Comparison of ENCODE assay signal across 8 cellular contexts in genomic region chr22:46355369-46355995, GRCh38. TPM values are rescaled to one million over a fixed set of nuclear protein-coding genes. Genes with fewer than 3 reads are reported as not detected.
DNase-seq lines count a peak whose midpoint lies in the region; ATAC-seq and TF ChIP-seq lines count a peak whose summit lies in the region.

No MANE protein-coding gene starts in this region.

- peaks cover 34% of the 10 kb centered on the region for H3K36me3 Mint-ChIP-seq in WTC11

- H3K27me3 ChIP-seq in layer of hippocampus (ENCODE audit: control insufficient read depth, insufficient read depth, low read length) = no peaks in the 10 kb centered on the region

- H3K27ac Mint-ChIP-seq in WTC11 = no peak overlapping the region

- POLR2A ChIA-PET in WTC11 (lab: Charles Lee) = interaction anchor here (1.4 kb wide), 1 partner anchor 12 kb away, joined by 4 read pairs; no protein-coding TSS in a partner anchor

- peaks cover 5% of the 10 kb centered on the region; the same call in 1 of the 2 replicates for H3K9me3 Mint-ChIP-seq in WTC11

- H3K27ac ChIP-seq in caudate nucleus (ENCODE audit: low read depth, low read length) (no peak overlapping the region), layer of hippocampus (ENCODE audit: low read depth, low read length) (peak overlapping the region; percentile 10)

- peak; percentile 82 for ATAC-seq in WTC11
- ATAC-seq in HG02759 (IDR thresholded peaks at IDR 0.05; ENCODE audit: unreplicated experiment) = no peak

- H3K4me1 Mint-ChIP-seq in WTC11 = no peaks in the 10 kb centered on the region

- peak; percentile 59 for DNase-seq in EL
- peak; percentile 46 for DNase-seq in LoVo (ENCODE audit: low spot score)
- peak; percentile 92 for DNase-seq in WTC11 (ENCODE audit: low spot score)
- peak in 32 of 61 donors; percentile 6 to 55 (median 26) for DNase-seq in caudate nucleus (lab: John Stamatoyannopoulos, UW)
- DNase-seq in stimulated activated CD4-positive, alpha-beta T cell treated with anti-CD3 and anti-CD28 coated beads, Interleukin-4, amount 100 ng/mL, for 1 hour = peak; percentile 64
- no peak for DNase-seq in NCI-H128 (lab: John Stamatoyannopoulos, UW; ENCODE audit: unreplicated experiment)

- H3K4me3 Mint-ChIP-seq in WTC11 = no peak overlapping the region

- peak; percentile 82 for TF ChIP-seq CTCF in WTC11 (IDR thresholded peaks at IDR 0.05)

- CTCF ChIA-PET in WTC11 (lab: Charles Lee) = interaction anchor here (0.6 to 2.5 kb wide), 12 partner anchors 11 to 349 kb away, joined by 3 to 34 read pairs (median 4); no protein-coding TSS in a partner anchor

- no peaks in the 10 kb centered on the region for H3K27me3 Mint-ChIP-seq in WTC11 (ENCODE audit: low read depth)

TF ChIP-seq in WTC11, 78 proteins besides CTCF, POLR2A, EP300 and RAD21:
- 0 out of 2 replicates have a peak, but pooled peaks have one; percentile 31 for TF ChIP-seq ZNF121 (CRISPR knock-in tag; IDR thresholded peaks at IDR 0.05)
- TF ChIP-seq JAZF1 (CRISPR knock-in tag; IDR thresholded peaks at IDR 0.05) = no peak
- TF ChIP-seq CBFB (CRISPR knock-in tag; IDR thresholded peaks at IDR 0.05; ENCODE audit: low read depth) = no peak
- no peak for TF ChIP-seq JUN (CRISPR knock-in tag; IDR thresholded peaks at IDR 0.05)
- no peak for TF ChIP-seq KAT7 (CRISPR knock-in tag; IDR thresholded peaks at IDR 0.05; ENCODE audit: borderline replicate concordance)
- no peak for TF ChIP-seq GABPB1 (CRISPR knock-in tag; IDR thresholded peaks at IDR 0.05)
- TF ChIP-seq FOXP4 (CRISPR knock-in tag; IDR thresholded peaks at IDR 0.05) = no peak
- TF ChIP-seq ZNF138 (CRISPR knock-in tag; conservative IDR thresholded peaks at IDR 0.05) = no peak
- TF ChIP-seq AFF4 (CRISPR knock-in tag; IDR thresholded peaks at IDR 0.05; ENCODE audit: borderline replicate concordance) = no peak
- no peak for TF ChIP-seq PREB (CRISPR knock-in tag; IDR thresholded peaks at IDR 0.05; ENCODE audit: borderline replicate concordance)
- no peak for TF ChIP-seq NR2C2 (CRISPR knock-in tag; IDR thresholded peaks at IDR 0.05)
- TF ChIP-seq ZNF423 (CRISPR knock-in tag; IDR thresholded peaks at IDR 0.05) = peak; percentile 53
- no peak; the same call in 1 of the 2 replicates for TF ChIP-seq USF2 (CRISPR knock-in tag; IDR thresholded peaks at IDR 0.05)

RNA-seq across cellular contexts. Expression of gene TRMU, which starts 20.0 kb away (rescaled TPM):
- total RNA-seq in WTC11 (2021) = 62.4 to 103 TPM (median 64.6 TPM) in 3 replicates

RNA-seq across cellular contexts. Expression of gene GTSE1, which starts 58.8 kb away (rescaled TPM):
- 45.4 to 56.1 TPM (median 45.4 TPM) in 3 replicates for total RNA-seq in WTC11 (2021)
